In genomic region chr9:82332018-82332773, GRCh38 we compare ENCODE assay signal across 13 cellular contexts.
A peak's percentile ranks its signal among the peaks of the same experiment; 100 is the strongest.
DNase-seq lines count a peak whose midpoint lies in the region; ATAC-seq, FAIRE-seq and TF ChIP-seq lines count a peak whose summit lies in the region.
"Had no signal": no experiment of that assay in that cellular context is flagged by ENCODE, and none has a peak within 500 bp of the region (broad histone marks: within the 10 kb centered on the region; RNA-seq: fewer than 3 reads in every experiment).

No MANE protein-coding gene starts in this region.

- BruUV-seq in HepG2 (replicated peaks; lab: Mats Ljungman, UMichigan), result no TSS peak

- ATAC-seq in HepG2, result no peak
- ATAC-seq in HG03432 (IDR thresholded peaks at IDR 0.05; ENCODE audit: unreplicated experiment), result no peak
- ATAC-seq in HG03135 (IDR thresholded peaks at IDR 0.05; ENCODE audit: unreplicated experiment), result no peak
- ATAC-seq: K562, mucosa of descending colon had no signal

- H3K9me3 ChIP-seq in liver (ENCODE audit: control insufficient read depth in 4 of 4, low read length in 3 of 4) (no peaks in the 10 kb centered on the region), HepG2 (ENCODE audit: low read length) (peaks cover 15% of the 10 kb centered on the region; the same call in 1 of the 2 replicates), ascending aorta (no peaks in the 10 kb centered on the region)
- H3K9me3 ChIP-seq: BLaER1, mucosa of descending colon had no signal

- no peak for DNase-seq in HepG2 (ENCODE audit: low spot score)
- peak; percentile 94 for DNase-seq in RWPE1 (ENCODE audit: low spot score)
- DNase-seq in hepatic stellate cell (ENCODE audit: low spot score), result peak; percentile 22
- no peak for DNase-seq in 8988T
- no peak for DNase-seq in ascending aorta (ENCODE audit: low spot score in 2 of 2)
- DNase-seq: dorsolateral prefrontal cortex, mucosa of descending colon had no signal

- H3K27ac ChIP-seq in liver (ENCODE audit: low read depth in 1 of 2, low read length in 2 of 2), result peak overlapping the region; percentile 5 to 52
- no peak overlapping the region for H3K27ac ChIP-seq in HepG2 (ENCODE audit: extremely low read length, insufficient read depth, low read length)
- no peak overlapping the region for H3K27ac ChIP-seq in RWPE1
- no peak overlapping the region for H3K27ac ChIP-seq in ascending aorta
- H3K27ac ChIP-seq: BLaER1, dorsolateral prefrontal cortex, SJCRH30 had no signal

- TF ChIP-seq RAD21 in liver (IDR thresholded peaks at IDR 0.05) (peak in 1 of 2 donors; percentile 11), HepG2 (CRISPR knock-in tag; IDR thresholded peaks at IDR 0.05) (no peak)

- H3K9ac ChIP-seq in liver (ENCODE audit: low read depth in 1 of 2, low read length in 2 of 2) (no peak overlapping the region), HepG2 (ENCODE audit: insufficient read depth, low read depth, low read length) (no peak overlapping the region)
- H3K9ac ChIP-seq: BLaER1 had no signal

- H3K79me2 ChIP-seq in HepG2 (ENCODE audit: insufficient read depth, low read length), result no peaks in the 10 kb centered on the region

- H3K27me3 ChIP-seq in liver (ENCODE audit: control insufficient read depth in 4 of 4, insufficient read depth in 4 of 4, low read length in 3 of 4) (no peaks in the 10 kb centered on the region), HepG2 (ENCODE audit: control insufficient read depth in 1 of 2, insufficient read depth in 2 of 2, low read length in 2 of 2) (no peaks in the 10 kb centered on the region), ascending aorta (no peaks in the 10 kb centered on the region)
- H3K27me3 ChIP-seq: BLaER1, dorsolateral prefrontal cortex, SJCRH30 had no signal

- TF ChIP-seq POLR2A in HepG2 (IDR thresholded peaks at IDR 0.05; ENCODE audit: insufficient read depth in 1 of 2, low read depth in 2 of 2, low read length in 2 of 2), result no peak

- no peak for TF ChIP-seq EP300 in HepG2 (IDR thresholded peaks at IDR 0.05; ENCODE audit: low read depth in 2 of 2, low read length in 2 of 2)
- TF ChIP-seq EP300 in HepG2 (CRISPR knock-in tag; IDR thresholded peaks at IDR 0.05; ENCODE audit: borderline replicate concordance), result no peak

- no peak for TF ChIP-seq CTCF in liver (IDR thresholded peaks at IDR 0.05; ENCODE audit: low read depth, low read length, missing input control)
- TF ChIP-seq CTCF in HepG2 (CRISPR knock-in tag; IDR thresholded peaks at IDR 0.05), result no peak
- TF ChIP-seq CTCF in RWPE1 (conservative IDR thresholded peaks at IDR 0.05; ENCODE audit: low read depth), result no peak
- no peak for TF ChIP-seq CTCF in ascending aorta (IDR thresholded peaks at IDR 0.05)

- POLR2A ChIA-PET in HepG2 (lab: Yijun Ruan, JAX), result no interaction called here
- POLR2A ChIA-PET in RWPE1 (lab: Yijun Ruan, JAX; ENCODE audit: low non-redundant PET), result no interaction called here

- no peak for FAIRE-seq in HepG2 (lab: Jason Lieb, UNC)
- FAIRE-seq: K562 had no signal

- H3K4me1 ChIP-seq in liver (ENCODE audit: control insufficient read depth in 4 of 4, insufficient read depth in 4 of 4, low read length in 3 of 4) (peaks cover 4 to 16% (median 11%) of the 10 kb centered on the region in 4 donors), HepG2 (ENCODE audit: insufficient read depth, low read length) (no peaks in the 10 kb centered on the region), ascending aorta (no peaks in the 10 kb centered on the region)
- H3K4me1 ChIP-seq: BLaER1 had no signal

- CTCF ChIA-PET in HepG2 (lab: Yijun Ruan, JAX; ENCODE audit: low intra/inter-chr PET ratio, low total read pairs), result no interaction called here
- CTCF ChIA-PET in RWPE1 (lab: Yijun Ruan, JAX), result interaction anchor here (0.5 to 0.7 kb wide), 5 partner anchors 118 to 1456 kb away, joined by 3 to 7 read pairs (median 4); no protein-coding TSS in a partner anchor

- no peak overlapping the region for H3K4me2 ChIP-seq in HepG2 (ENCODE audit: low read depth, low read length)
- H3K4me2 ChIP-seq: BLaER1 had no signal

- intact Hi-C loops in HepG2 (cut with micrococcal nuclease; ENCODE audit: unreplicated experiment) (no loop called here), ascending aorta (cut with DNase I) (no loop called here)

- H3K4me3 ChIP-seq in liver (ENCODE audit: low read depth in 1 of 3, low read length in 3 of 3) (peak overlapping the region in 2 of 3 donors; percentile 22 to 39), HepG2 (replicated peaks in 1 of 3; ENCODE audit: insufficient read depth in 1 of 3, low read depth in 2 of 3, low read length in 3 of 3) (no peak overlapping the region), ascending aorta (no peak overlapping the region)
- H3K4me3 ChIP-seq: BLaER1, dorsolateral prefrontal cortex, K562, mucosa of descending colon, SJCRH30 had no signal

- H4K20me1 ChIP-seq in HepG2 (ENCODE audit: insufficient read depth, low read length), result no peaks in the 10 kb centered on the region
- H4K20me1 ChIP-seq: BLaER1 had no signal

- H3K36me3 ChIP-seq in liver (ENCODE audit: control insufficient read depth in 4 of 4, insufficient read depth in 3 of 4, low read depth in 1 of 4, low read length in 3 of 4) (no peaks in the 10 kb centered on the region), HepG2 (replicated peaks in 1 of 2; ENCODE audit: control insufficient read depth in 1 of 2, insufficient read depth in 2 of 2, low read length in 2 of 2) (no peaks in the 10 kb centered on the region), ascending aorta (no peaks in the 10 kb centered on the region)
- H3K36me3 ChIP-seq: BLaER1, SJCRH30 had no signal

- WGBS in liver, result 36% methylated on average over 5 of the region's 5 CpGs
- WGBS in HepG2 (ENCODE audit: low lambda C conversion rate), result under 1% methylated on average over 5 of the region's 5 CpGs

- H2AFZ ChIP-seq in HepG2 (ENCODE audit: low read length), result no peak overlapping the region

- in situ Hi-C loops in HepG2 (cut with HindIII; ENCODE audit: extremely low pct_ligation_motif_present, low pct_unique_long_range_greater_than_20kb), result no loop called here

TF ChIP-seq in liver, 16 proteins besides CTCF, POLR2A, EP300 and RAD21:
- peak; percentile 62 to 70 for TF ChIP-seq JUND (IDR thresholded peaks at IDR 0.05)
- peak; percentile 72 for TF ChIP-seq YY1 (IDR thresholded peaks at IDR 0.05)
- no peak for TF ChIP-seq HNF4G (IDR thresholded peaks at IDR 0.05)
- no peak for TF ChIP-seq RXRA (IDR thresholded peaks at IDR 0.05)
- no peak for TF ChIP-seq NR2F2 (IDR thresholded peaks at IDR 0.05)
- TF ChIP-seq TAF1 (conservative IDR thresholded peaks at IDR 0.05), result no peak
- TF ChIP-seq EGR1 (IDR thresholded peaks at IDR 0.05; ENCODE audit: low read depth in 2 of 2), result no peak
- TF ChIP-seq SP1 (IDR thresholded peaks at IDR 0.05), result peak; percentile 24
- TF ChIP-seq HNF4A (conservative IDR thresholded peaks at IDR 0.05), result peak; percentile 26 to 36
- TF ChIP-seq ATF3 (IDR thresholded peaks at IDR 0.05), result no peak
- peak; percentile 36 for TF ChIP-seq MAX (IDR thresholded peaks at IDR 0.05)
- TF ChIP-seq FOXA1 (IDR thresholded peaks at IDR 0.05), result peak; percentile 18

TF ChIP-seq in HepG2, 621 proteins besides CTCF, POLR2A, EP300 and RAD21 (continues in another document):
- TF ChIP-seq ASH2L (IDR thresholded peaks at IDR 0.05; ENCODE audit: insufficient read length, low read depth, low read length) (no peak), SNAPC5 (CRISPR knock-in tag; IDR thresholded peaks at IDR 0.05; ENCODE audit: borderline replicate concordance) (no peak), SP2 (CRISPR knock-in tag; IDR thresholded peaks at IDR 0.05) (no peak), MXI1 (IDR thresholded peaks at IDR 0.05; ENCODE audit: borderline replicate concordance, low read depth, low read length) (no peak), MLXIP (CRISPR knock-in tag; IDR thresholded peaks at IDR 0.05; ENCODE audit: borderline replicate concordance) (no peak)

Comparison
In these comparisons a context has a peak if more than half of its experiments do, and no peak if none do; other contexts are left out.
1. H3K27ac ChIP-seq: peak in liver (2 of 2); none in HepG2 (single experiment), RWPE1 (single experiment) and ascending aorta (0 of 2).
2. H3K4me3 ChIP-seq: peak in liver (2 of 3); none in HepG2 (0 of 3) and ascending aorta (0 of 2).
3. DNase-seq: peak in RWPE1 (single experiment) and hepatic stellate cell (single experiment); none in HepG2 (single experiment), 8988T (single experiment) and ascending aorta (0 of 2).